ENCODE assay signal across 28 cellular contexts in genomic region chr3:96646596-96646995, GRCh38.
"Had no signal": no experiment of that assay in that cellular context is flagged by ENCODE, and none has a peak within 500 bp of the region (broad histone marks: within the 10 kb centered on the region; RNA-seq: fewer than 3 reads in every experiment).

No MANE protein-coding gene starts in this region.

- H3K9ac ChIP-seq: parathyroid adenoma had no signal

- H3K27me3 ChIP-seq: ovary, right lobe of liver, spleen, suprapubic skin, testis, tibial artery, transverse colon, upper lobe of right lung, uterus had no signal

- H3K27ac ChIP-seq: ovary, parathyroid adenoma, psoas muscle, right lobe of liver, skin epidermis, spleen, suprapubic skin, testis, tibial artery, transverse colon, upper lobe of right lung, uterus had no signal

- H3K9me3 ChIP-seq: ovary, psoas muscle, right lobe of liver, suprapubic skin, testis, tibial artery, transverse colon, upper lobe of right lung, uterus had no signal

- H3K4me1 ChIP-seq: parathyroid adenoma, psoas muscle, right lobe of liver, spleen, suprapubic skin, testis, tibial artery, transverse colon, upper lobe of right lung, uterus had no signal

- H3K4me3 ChIP-seq: ovary, psoas muscle, right lobe of liver, skin epidermis, smooth muscle cell, spleen, suprapubic skin, testis, tibial artery, transverse colon, upper lobe of right lung, uterus had no signal

- H2AFZ ChIP-seq: parathyroid adenoma had no signal

- H3K4me2 ChIP-seq: smooth muscle cell had no signal

- H3K36me3 ChIP-seq: ovary, right lobe of liver, spleen, suprapubic skin, tibial artery, transverse colon, upper lobe of right lung, uterus had no signal

- ATAC-seq: naive thymus-derived CD8-positive, alpha-beta T cell; natural killer cell treated with Interleukin-12 subunit alpha and Interleukin-12 subunit beta and Interleukin-15 and Interleukin-18, amount 100 ng/mL, for 72 hours; psoas muscle; right cardiac atrium; stimulated activated memory B cell treated with anti-CD40 and anti-IgM and Interleukin-4, amounts not matched to agents 10 μg/mL and 1 μg/mL and 100 μg/mL, for 72 hours; stimulated activated naive CD8-positive, alpha-beta T cell treated with anti-CD3 and anti-CD28 coated beads, Interleukin-15, amount 100 ng/mL, for 72 hours; stimulated activated naive CD8-positive, alpha-beta T cell treated with anti-CD3 and anti-CD28 coated beads, Interleukin-15, Interleukin-2, amounts not matched to agents 100 U/mL and 50 U/mL, for 24 hours; upper lobe of right lung had no signal

- DNase-seq: naive thymus-derived CD8-positive, alpha-beta T cell; nephron progenitor cell; occipital lobe; ovary; psoas muscle; spleen; stimulated activated CD4-positive, alpha-beta T cell treated with anti-CD3 and anti-CD28 coated beads, Interleukin-12 subunit alpha, Interleukin-12 subunit beta, amount 100 ng/mL, for 4 hours; stimulated activated CD4-positive, alpha-beta T cell treated with anti-CD3 and anti-CD28 coated beads, Interleukin-1b, Interleukin-23, amount 100 ng/mL, for 48 hours; stimulated activated CD4-positive, alpha-beta T cell treated with anti-CD3 and anti-CD28 coated beads, Interleukin-4, amount 100 ng/mL, for 1 hour; stimulated activated CD4-positive, alpha-beta T cell treated with anti-CD3 and anti-CD28 coated beads, Interleukin-4, amount 100 ng/mL, for 4 hours; stimulated activated CD8-positive, alpha-beta memory T cell treated with anti-CD3 and anti-CD28 coated beads, Interleukin-4, amount 100 ng/mL, for 48 hours; stimulated activated naive CD4-positive, alpha-beta T cell; stimulated activated naive CD8-positive, alpha-beta T cell treated with anti-CD3 and anti-CD28 coated beads, Interleukin-15, amount 100 ng/mL, for 72 hours; stimulated activated naive CD8-positive, alpha-beta T cell treated with anti-CD3 and anti-CD28 coated beads, Interleukin-15, Interleukin-2, amounts not matched to agents 100 U/mL and 50 U/mL, for 24 hours; substantia nigra; testis; tibial artery; transverse colon; upper lobe of right lung; uterus had no signal

- H3K79me2 ChIP-seq: parathyroid adenoma had no signal
